Comparison of ENCODE assay signal across 34 cellular contexts in genomic region chr1:171204311-171204710, GRCh38. TPM values are rescaled to one million over a fixed set of nuclear protein-coding genes. Genes with fewer than 3 reads are reported as not detected.
"Had no signal": no experiment of that assay in that cellular context is flagged by ENCODE, and none has a peak within 500 bp of the region (broad histone marks: within the 10 kb centered on the region; RNA-seq: fewer than 3 reads in every experiment).

No MANE protein-coding gene starts in this region.

- DNase-seq: activated effector memory CD4-positive, alpha-beta T cell treated with anti-CD3 and anti-CD28 coated beads, Interleukin-2, amount 50 U/mL, for 16 hours; activated effector memory CD4-positive, alpha-beta T cell treated with Interleukin-2 at 50 U/mL for 16 hours; activated gamma-delta T cell; activated gamma-delta T cell treated with Interleukin-2 at 50 U/mL for 16 hours; activated naive CD4-positive, alpha-beta T cell; activated naive CD4-positive, alpha-beta T cell treated with anti-CD3 and anti-CD28 coated beads for 36 hours; activated naive CD4-positive, alpha-beta T cell treated with anti-CD3 and anti-CD28 coated beads, Interleukin-2, amount 10 ng/mL, durations not matched to agents 7 days and 5 days; activated naive CD4-positive, alpha-beta T cell treated with anti-CD3 and anti-CD28 coated beads, Interleukin-2, amount 50 U/mL, for 16 hours; activated naive CD4-positive, alpha-beta T cell treated with Interleukin-2 at 50 U/mL for 16 hours; activated naive CD8-positive, alpha-beta T cell treated with anti-CD3 and anti-CD28 coated beads for 36 hours; activated naive CD8-positive, alpha-beta T cell treated with anti-CD3 and anti-CD28 coated beads, Interleukin-2, amount 10 ng/mL, durations not matched to agents 7 days and 5 days; activated naive CD8-positive, alpha-beta T cell treated with anti-CD3 and anti-CD28 coated beads, Interleukin-2, amount 50 U/mL, for 24 hours; activated T-cell treated with anti-CD3 and anti-CD28 coated beads, Interleukin-2, amount 50 U/mL, for 24 hours; activated T-cell treated with anti-CD3 and anti-CD28 coated beads, Interleukin-2, amount 50 U/mL, for 4 hours; activated T-cell treated with anti-CD3 and anti-CD28 coated beads, Interleukin-2, amount 50 U/mL, for 48 hours; activated T-cell treated with anti-CD3 and anti-CD28 coated beads, Interleukin-2, amount 50 U/mL, for 72 hours; adrenal gland; amniotic stem cell; amygdala; anterior cingulate cortex; aorta; body of pancreas; brain microvascular endothelial cell; caudate nucleus; central memory CD4-positive, alpha-beta T cell; cerebellar nuclear complex had no signal

RNA-seq across cellular contexts. Expression of gene FMO2, which starts 19.2 kb away (rescaled TPM):
- total RNA-seq: activated naive CD4-positive, alpha-beta T cell treated with anti-CD3 and anti-CD28 coated beads for 36 hours; activated naive CD4-positive, alpha-beta T cell treated with anti-CD3 and anti-CD28 coated beads, Interleukin-2, amount 50 U/mL, for 72 hours; activated naive CD8-positive, alpha-beta T cell treated with anti-CD3 and anti-CD28 coated beads for 36 hours; activated naive CD8-positive, alpha-beta T cell treated with anti-CD3 and anti-CD28 coated beads, Interleukin-2, amount 10 ng/mL, durations not matched to agents 7 days and 5 days; activated T-cell treated with anti-CD3 and anti-CD28 coated beads, Interleukin-2, amount 50 U/mL, for 72 hours; activated T-helper 1 cell treated with anti-CD3 and anti-CD28 coated beads, Interleukin-12 subunit alpha, Interleukin-12 subunit beta, Interleukin-2, Interleukin-4 antibody, amounts not matched to agents 30 ng/mL and 10 ng/mL and 1 ng/mL, durations not matched to agents 14 hours and 24 hours and 36 hours; activated T-helper 17 cell treated with anti-CD3 and anti-CD28 coated beads, Interleukin-2, amount 50 U/mL, for 72 hours; activated T-helper 2 cell treated with anti-CD3 and anti-CD28 coated beads, Interferon-gamma antibody, Interleukin-2, Interleukin-4, amounts not matched to agents 10 μg/mL and 5 μg/mL and 100 μg/mL, durations not matched to agents 14 hours and 24 hours and 36 hours; astrocyte; bronchial epithelial cell; cardiac muscle cell had no signal
- polyA plus RNA-seq: cardiac muscle cell had no signal

RNA-seq across cellular contexts. Expression of gene FMO1, which starts 44.0 kb away (rescaled TPM):
- total RNA-seq: activated naive CD4-positive, alpha-beta T cell treated with anti-CD3 and anti-CD28 coated beads for 36 hours; activated naive CD4-positive, alpha-beta T cell treated with anti-CD3 and anti-CD28 coated beads, Interleukin-2, amount 50 U/mL, for 72 hours; activated naive CD8-positive, alpha-beta T cell treated with anti-CD3 and anti-CD28 coated beads for 36 hours; activated naive CD8-positive, alpha-beta T cell treated with anti-CD3 and anti-CD28 coated beads, Interleukin-2, amount 10 ng/mL, durations not matched to agents 7 days and 5 days; activated T-cell treated with anti-CD3 and anti-CD28 coated beads, Interleukin-2, amount 50 U/mL, for 4 hours; activated T-cell treated with anti-CD3 and anti-CD28 coated beads, Interleukin-2, amount 50 U/mL, for 72 hours; activated T-helper 1 cell treated with anti-CD3 and anti-CD28 coated beads, Interleukin-12 subunit alpha, Interleukin-12 subunit beta, Interleukin-2, Interleukin-4 antibody, amounts not matched to agents 30 ng/mL and 10 ng/mL and 1 ng/mL, durations not matched to agents 14 hours and 24 hours and 36 hours; activated T-helper 17 cell treated with anti-CD3 and anti-CD28 coated beads, Interleukin-2, amount 50 U/mL, for 72 hours; activated T-helper 2 cell treated with anti-CD3 and anti-CD28 coated beads, Interferon-gamma antibody, Interleukin-2, Interleukin-4, amounts not matched to agents 10 μg/mL and 5 μg/mL and 100 μg/mL, durations not matched to agents 14 hours and 24 hours and 36 hours; ascending aorta; astrocyte; bronchial epithelial cell; cardiac muscle cell had no signal
